In genomic region chr11:94613120-94613519, GRCh38 we compare ENCODE assay signal across 27 cellular contexts.
"Had no signal": no experiment of that assay in that cellular context is flagged by ENCODE, and none has a peak within 500 bp of the region (broad histone marks: within the 10 kb centered on the region; RNA-seq: fewer than 3 reads in every experiment).

No MANE protein-coding gene starts in this region.

- H3K27ac ChIP-seq: neutrophil, ovary, parathyroid adenoma, psoas muscle, right lobe of liver, sigmoid colon, stomach, thoracic aorta, thyroid gland, tibial nerve, upper lobe of left lung, vagina had no signal

- FAIRE-seq: urothelium cell line had no signal

- H3K27me3 ChIP-seq: neutrophil, ovary, right lobe of liver, sigmoid colon, stomach, thyroid gland, tibial nerve, upper lobe of left lung, vagina had no signal

- H3K79me2 ChIP-seq: parathyroid adenoma had no signal

- H2AFZ ChIP-seq: parathyroid adenoma had no signal

- ATAC-seq: natural killer cell treated with Interleukin-12 subunit alpha and Interleukin-12 subunit beta and Interleukin-15 and Interleukin-18, amount 100 ng/mL, for 72 hours; psoas muscle; right cardiac atrium; right lobe of liver; stimulated activated effector memory CD8-positive, alpha-beta T cell treated with anti-CD3 and anti-CD28 coated beads, Interleukin-12 subunit alpha, Interleukin-12 subunit beta, amount 100 ng/mL, for 72 hours; stimulated activated naive B cell treated with anti-CD40 and anti-IgM and Interleukin-4, amounts not matched to agents 10 μg/mL and 1 μg/mL and 100 μg/mL, for 72 hours had no signal

- H3K36me3 ChIP-seq: ovary, right lobe of liver, thyroid gland had no signal

- H3K9me3 ChIP-seq: neutrophil, ovary, thyroid gland had no signal

- H3K9ac ChIP-seq: parathyroid adenoma had no signal

- DNase-seq: nephron progenitor cell; nucleus accumbens; ovary; posterior cingulate gyrus; psoas muscle; right cardiac atrium; right lobe of liver; sigmoid colon; small intestine; stimulated activated CD4-positive, alpha-beta T cell treated with anti-CD3 and anti-CD28 coated beads, Interleukin-15, amount 100 ng/mL, for 24 hours; stimulated activated CD4-positive, alpha-beta T cell treated with anti-CD3 and anti-CD28 coated beads, Interleukin-2, amount 100 ng/mL, for 24 hours; stimulated activated CD4-positive, alpha-beta T cell treated with anti-CD3 and anti-CD28 coated beads, Interleukin-2, amount 100 ng/mL, for 48 hours; stimulated activated CD4-positive, alpha-beta T cell treated with anti-CD3 and anti-CD28 coated beads, Interleukin-4, amount 100 ng/mL, for 24 hours; stimulated activated naive B cell treated with anti-CD40 and anti-IgM and Interleukin-4, amounts not matched to agents 10 μg/mL and 1 μg/mL and 100 μg/mL, for 72 hours; stimulated activated naive CD4-positive, alpha-beta T cell treated with Interleukin-2 at 50 U/mL for 16 hours; stomach; thyroid gland; trophoblast cell; upper lobe of left lung had no signal

- H3K4me1 ChIP-seq: parathyroid adenoma, psoas muscle, right lobe of liver, sigmoid colon, stomach, thyroid gland, tibial nerve, upper lobe of left lung, vagina had no signal

- H3K4me3 ChIP-seq: ovary, psoas muscle, right lobe of liver, sigmoid colon, stomach, thoracic aorta, thyroid gland, tibial nerve, upper lobe of left lung, vagina had no signal
